In the genomic region with DNA sequence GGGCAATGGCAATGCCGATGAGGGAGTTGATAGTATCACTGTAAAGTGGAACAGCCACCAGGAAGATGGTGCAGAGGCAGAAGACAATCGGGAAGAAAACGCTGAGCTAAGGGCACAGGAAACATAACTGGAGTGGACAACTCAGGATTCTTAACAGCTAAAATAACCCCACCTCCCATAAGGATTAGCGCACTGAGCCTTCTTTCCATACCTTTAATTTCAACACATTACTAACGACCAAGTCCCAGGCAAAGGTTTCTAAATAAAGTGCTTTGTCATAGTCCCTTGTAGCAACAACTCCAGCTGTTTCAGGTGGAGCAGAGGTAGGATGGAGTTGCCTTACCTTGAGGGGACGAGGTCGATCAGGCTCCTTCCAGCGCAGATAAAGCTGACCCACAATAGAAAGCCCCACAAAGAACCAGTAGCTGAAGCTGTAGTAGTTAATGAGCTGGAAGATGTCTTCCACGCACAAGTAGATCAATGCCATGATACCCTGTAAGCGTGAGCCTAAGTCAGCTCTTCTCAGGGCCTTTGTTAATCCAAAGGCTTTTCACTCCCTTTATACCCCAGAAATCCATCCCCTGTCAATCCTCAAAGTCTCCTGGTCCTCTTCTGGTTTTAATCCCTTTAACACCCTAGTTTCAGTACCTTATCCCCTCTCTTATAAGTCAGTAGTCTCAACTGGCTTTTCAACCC, we compare ENCODE assay signal across 32 cellular contexts. TPM values are rescaled to one million over a fixed set of nuclear protein-coding genes. Genes with fewer than 3 reads are reported as not detected.
A peak's percentile ranks its signal among the peaks of the same experiment; 100 is the strongest.
DNase-seq lines count a peak whose midpoint lies in the region; ATAC-seq, FAIRE-seq and TF ChIP-seq lines count a peak whose summit lies in the region.
"Had no signal": no experiment of that assay in that cellular context is flagged by ENCODE, and none has a peak within 500 bp of the region (broad histone marks: within the 10 kb centered on the region; RNA-seq: fewer than 3 reads in every experiment).

No MANE protein-coding gene starts in this region.

- in situ Hi-C loops in HepG2 (cut with HindIII; ENCODE audit: extremely low pct_ligation_motif_present, low pct_unique_long_range_greater_than_20kb) (loop anchor here (10.0 kb wide), 1 partner anchor 81 kb away; no protein-coding TSS in a partner anchor), K562 (cut with MboI) (no loop called here)

- H3K9me3 Mint-ChIP-seq in progenitor cell of endocrine pancreas (ENCODE audit: low read depth), result no peaks in the 10 kb centered on the region
- H3K9me3 Mint-ChIP-seq: activated CD4-positive, alpha-beta memory T cell treated with anti-CD3 and anti-CD28 coated beads for 36 hours; nephron had no signal

- no peak for ATAC-seq in HepG2
- no peak for ATAC-seq in right lobe of liver
- ATAC-seq in HCT116, result no peak
- ATAC-seq in K562, result peak; percentile 8; the same call in 2 of the 3 replicates
- ATAC-seq: esophagus mucosa, heart left ventricle, lower lobe of right lung, Panc1, right cardiac atrium, upper lobe of right lung had no signal

- RAD21 ChIA-PET in HCT116 (lab: Charles Lee; ENCODE audit: low non-redundant PET in 1 of 2, low total read pairs in 2 of 2, uncharacterized antibody in 2 of 2, unreplicated experiment in 2 of 2), result no interaction called here

- CTCF ChIA-PET in HepG2 (lab: Yijun Ruan, JAX; ENCODE audit: low intra/inter-chr PET ratio, low total read pairs), result no interaction called here
- CTCF ChIA-PET in HCT116 (lab: Charles Lee), result no interaction called here
- CTCF ChIA-PET in K562 (lab: Yijun Ruan, JAX; ENCODE audit: low intra/inter-chr PET ratio), result no interaction called here

- TF ChIP-seq CTCF in HepG2 (CRISPR knock-in tag; IDR thresholded peaks at IDR 0.05) (no peak), right lobe of liver (IDR thresholded peaks at IDR 0.05) (no peak), HCT116 (IDR thresholded peaks at IDR 0.05 in 2 of 3, conservative IDR thresholded peaks at IDR 0.05 in 1 of 3; ENCODE audit: borderline replicate concordance in 1 of 3, insufficient read depth in 1 of 3, low read depth in 2 of 3, low read length in 2 of 3) (no peak), K562 (IDR thresholded peaks at IDR 0.05 in 2 of 3, conservative IDR thresholded peaks at IDR 0.05 in 1 of 3; ENCODE audit: insufficient read depth in 2 of 3, low read depth in 1 of 3, low read length in 3 of 3) (no peak), progenitor cell of endocrine pancreas (IDR thresholded peaks at IDR 0.05; ENCODE audit: unreplicated experiment) (no peak)

- TF ChIP-seq POLR2A in HepG2 (IDR thresholded peaks at IDR 0.05; ENCODE audit: insufficient read depth in 1 of 2, low read depth in 2 of 2, low read length in 2 of 2) (peak; percentile 25 to 36; a peak in 2 of 4 replicates), right lobe of liver (IDR thresholded peaks at IDR 0.05) (no peak), HCT116 (IDR thresholded peaks at IDR 0.05; ENCODE audit: borderline replicate concordance, extremely low read depth, insufficient read depth, insufficient read length) (no peak), K562 (conservative IDR thresholded peaks at IDR 0.05) (peak; percentile 46)

- TF ChIP-seq EP300 in HepG2 (IDR thresholded peaks at IDR 0.05; ENCODE audit: low read depth in 2 of 2, low read length in 2 of 2), result no peak
- TF ChIP-seq EP300 in HepG2 (CRISPR knock-in tag; IDR thresholded peaks at IDR 0.05; ENCODE audit: borderline replicate concordance), result no peak
- no peak for TF ChIP-seq EP300 in K562 (IDR thresholded peaks at IDR 0.05; ENCODE audit: low read length)

- H3K9me1 ChIP-seq in K562 (ENCODE audit: control insufficient read depth, insufficient read depth, low read length), result no peaks in the 10 kb centered on the region

- H3K4me3 ChIP-seq in HepG2 (replicated peaks in 1 of 3; ENCODE audit: insufficient read depth in 1 of 3, low read depth in 2 of 3, low read length in 3 of 3), result no peak overlapping the region
- no peak overlapping the region for H3K4me3 ChIP-seq in right lobe of liver
- no peak overlapping the region for H3K4me3 ChIP-seq in HCT116 (replicated peaks in 1 of 2; ENCODE audit: low read depth in 1 of 2, low read length in 2 of 2)
- no peak overlapping the region for H3K4me3 ChIP-seq in K562
- H3K4me3 ChIP-seq: colonic mucosa, GM23248, heart left ventricle, lower lobe of right lung, mucosa of descending colon, spleen, upper lobe of right lung had no signal

- H3K9me2 ChIP-seq in HCT116 (ENCODE audit: insufficient read depth), result no peaks in the 10 kb centered on the region

- H3K4me2 ChIP-seq in HepG2 (ENCODE audit: low read depth, low read length) (no peak overlapping the region), HCT116 (ENCODE audit: low read length) (no peak overlapping the region), K562 (ENCODE audit: insufficient read depth, low read length) (no peak overlapping the region)

- H3K36me3 ChIP-seq in HepG2 (replicated peaks in 1 of 2; ENCODE audit: control insufficient read depth in 1 of 2, insufficient read depth in 2 of 2, low read length in 2 of 2) (peaks cover 28 to 31% of the 10 kb centered on the region in 2 experiments), right lobe of liver (peaks cover 6 to 42% (median 23%) of the 10 kb centered on the region in 4 donors), HCT116 (ENCODE audit: control insufficient read depth in 1 of 2, insufficient read depth in 2 of 2, low read length in 2 of 2) (peaks cover 30 to 35% of the 10 kb centered on the region in 2 experiments), K562 (ENCODE audit: control insufficient read depth, insufficient read depth, low read length) (peaks cover 47% of the 10 kb centered on the region)

- H3K4me3 Mint-ChIP-seq in progenitor cell of endocrine pancreas (ENCODE audit: low read depth), result no peak overlapping the region
- H3K4me3 Mint-ChIP-seq: activated CD4-positive, alpha-beta memory T cell treated with anti-CD3 and anti-CD28 coated beads for 36 hours; nephron had no signal

- BruUV-seq in HepG2 (replicated peaks; lab: Mats Ljungman, UMichigan), result no TSS peak
- BruUV-seq in HCT116 (replicated peaks; lab: Mats Ljungman, UMichigan), result no TSS peak
- no TSS peak for BruUV-seq in K562 (replicated peaks; lab: Mats Ljungman, UMichigan)

- no peak for FAIRE-seq in HepG2 (lab: Jason Lieb, UNC)
- FAIRE-seq in K562 (lab: Jason Lieb, UNC), result no peak

- H3K9me3 ChIP-seq in HepG2 (ENCODE audit: low read length) (no peaks in the 10 kb centered on the region), right lobe of liver (no peaks in the 10 kb centered on the region), HCT116 (ENCODE audit: control insufficient read depth in 1 of 2, insufficient read depth in 1 of 2, low read depth in 1 of 2, low read length in 2 of 2) (no peaks in the 10 kb centered on the region), K562 (replicated peaks; ENCODE audit: control insufficient read depth, insufficient read depth, low read depth, low read length) (no peaks in the 10 kb centered on the region)
- H3K9me3 ChIP-seq: colonic mucosa, heart left ventricle, lower lobe of right lung, mucosa of descending colon, spleen, upper lobe of right lung had no signal

- H3K27ac ChIP-seq in HepG2 (ENCODE audit: extremely low read length, insufficient read depth, low read length), result no peak overlapping the region
- no peak overlapping the region for H3K27ac ChIP-seq in right lobe of liver
- no peak overlapping the region for H3K27ac ChIP-seq in HCT116 (ENCODE audit: low read depth, low read length)
- no peak overlapping the region for H3K27ac ChIP-seq in K562 (ENCODE audit: extremely low read depth, low read depth, low read length)
- H3K27ac ChIP-seq: colonic mucosa, GM23248, heart left ventricle, lower lobe of right lung, parathyroid adenoma, upper lobe of right lung had no signal

- no peaks in the 10 kb centered on the region for H3K27me3 Mint-ChIP-seq in progenitor cell of endocrine pancreas
- H3K27me3 Mint-ChIP-seq: activated CD4-positive, alpha-beta memory T cell treated with anti-CD3 and anti-CD28 coated beads for 36 hours had no signal

- no peaks in the 10 kb centered on the region for H3K4me1 Mint-ChIP-seq in progenitor cell of endocrine pancreas (ENCODE audit: low read depth)

- DNase-seq in HepG2 (ENCODE audit: low spot score) (no peak), right lobe of liver (no peak), HCT116 (ENCODE audit: low read depth, low spot score) (no peak), K562 (ENCODE audit: extremely low read depth in 1 of 4, low spot score in 3 of 4) (no peak), posterior cingulate gyrus (no peak), kidney tubule cell (ENCODE audit: low spot score) (no peak), progenitor cell of endocrine pancreas (ENCODE audit: low spot score, unreplicated experiment) (no peak)
- DNase-seq: activated CD4-positive, alpha-beta memory T cell treated with anti-CD3 and anti-CD28 coated beads for 36 hours; activated gamma-delta T cell treated with Interleukin-2 at 50 U/mL for 16 hours; activated T-cell treated with anti-CD3 and anti-CD28 coated beads for 4 hours; anterior cingulate cortex; C1 segment of cervical spinal cord; colonic mucosa; effector memory CD4-positive, alpha-beta T cell; foreskin fibroblast; GM23248; heart left ventricle; lower lobe of right lung; mucosa of descending colon; NCI-H1694 treated with DMSO at 0.1 percent for 48 hours; NCI-H2171 treated with DMSO at 0.1 percent for 48 hours; NCI-H524 treated with DMSO at 0.1 percent for 48 hours; right cardiac atrium; SIG-M5; spleen; SW 1271; T1000; upper lobe of right lung had no signal

- intact Hi-C loops in HepG2 (cut with micrococcal nuclease; ENCODE audit: unreplicated experiment) (no loop called here), right lobe of liver (cut with DNase I) (no loop called here), HCT116 (cut with micrococcal nuclease) (no loop called here), K562 (cut with micrococcal nuclease) (loop anchor here (10.0 kb wide), 1 partner anchor 491 kb away; no protein-coding TSS in a partner anchor), posterior cingulate gyrus (cut with DNase I) (no loop called here)

- no peak for TF ChIP-seq RAD21 in HepG2 (CRISPR knock-in tag; IDR thresholded peaks at IDR 0.05)
- no peak for TF ChIP-seq RAD21 in HCT116 (IDR thresholded peaks at IDR 0.05; ENCODE audit: low read depth)
- TF ChIP-seq RAD21 in K562 (CRISPR knock-in tag; conservative IDR thresholded peaks at IDR 0.05 in 1 of 2, IDR thresholded peaks at IDR 0.05 in 1 of 2), result no peak

- H3K9ac ChIP-seq in HepG2 (ENCODE audit: insufficient read depth, low read depth, low read length), result no peak overlapping the region
- H3K9ac ChIP-seq in HCT116 (ENCODE audit: low read length), result no peak overlapping the region
- H3K9ac ChIP-seq in K562 (ENCODE audit: insufficient read depth in 1 of 2, low read depth in 2 of 2, low read length in 2 of 2), result no peak overlapping the region
- H3K9ac ChIP-seq: GM23248, parathyroid adenoma had no signal

- H4K20me1 ChIP-seq in HepG2 (ENCODE audit: insufficient read depth, low read length) (no peaks in the 10 kb centered on the region), HCT116 (ENCODE audit: insufficient read depth) (no peaks in the 10 kb centered on the region), K562 (replicated peaks; ENCODE audit: control insufficient read depth, insufficient read depth, low read length) (no peaks in the 10 kb centered on the region)

- H3K4me1 ChIP-seq in HepG2 (ENCODE audit: insufficient read depth, low read length) (peaks cover 12% of the 10 kb centered on the region; the same call in 1 of the 2 replicates), right lobe of liver (no peaks in the 10 kb centered on the region), HCT116 (ENCODE audit: control insufficient read depth in 1 of 2, insufficient read depth in 2 of 2, low read length in 2 of 2) (no peaks in the 10 kb centered on the region), K562 (replicated peaks in 1 of 2; ENCODE audit: control insufficient read depth in 2 of 2, insufficient read depth in 2 of 2, low read length in 2 of 2) (peaks cover 0 to 5% of the 10 kb centered on the region in 2 experiments; a peak in 2 of 5 replicates)
- H3K4me1 ChIP-seq: colonic mucosa, lower lobe of right lung had no signal

- WGBS in HepG2 (ENCODE audit: low lambda C conversion rate), result 95% methylated on average over 10 of the region's 10 CpGs
- 63% methylated on average over 3 of the region's 10 CpGs for WGBS in right lobe of liver (ENCODE audit: insufficient coverage, low coverage, low lambda C conversion rate, missing lambda C conversion rate)
- 74% methylated on average over 10 of the region's 10 CpGs for WGBS in K562 (ENCODE audit: insufficient coverage, low coverage, missing lambda C conversion rate)

- H3K27ac Mint-ChIP-seq in progenitor cell of endocrine pancreas, result no peak overlapping the region
- H3K27ac Mint-ChIP-seq: activated CD4-positive, alpha-beta memory T cell treated with anti-CD3 and anti-CD28 coated beads for 36 hours; nephron had no signal

- H3K79me2 ChIP-seq in HepG2 (ENCODE audit: insufficient read depth, low read length), result no peaks in the 10 kb centered on the region
- peaks cover 6% of the 10 kb centered on the region for H3K79me2 ChIP-seq in HCT116 (ENCODE audit: insufficient read depth, low read length)
- H3K79me2 ChIP-seq in K562 (ENCODE audit: control insufficient read depth, insufficient read depth, low read length), result peaks cover 7% of the 10 kb centered on the region; the same call in 2 of the 3 replicates
- H3K79me2 ChIP-seq: parathyroid adenoma had no signal

- H3K36me3 Mint-ChIP-seq in progenitor cell of endocrine pancreas (ENCODE audit: insufficient read depth), result peaks cover 20% of the 10 kb centered on the region

- H3K27me3 ChIP-seq in HepG2 (ENCODE audit: control insufficient read depth in 1 of 2, insufficient read depth in 2 of 2, low read length in 2 of 2) (no peaks in the 10 kb centered on the region), right lobe of liver (no peaks in the 10 kb centered on the region), HCT116 (ENCODE audit: insufficient read depth, low read length) (no peaks in the 10 kb centered on the region), K562 (ENCODE audit: control insufficient read depth in 2 of 2, insufficient read depth in 2 of 2, low read length in 2 of 2) (no peaks in the 10 kb centered on the region)
- H3K27me3 ChIP-seq: colonic mucosa, heart left ventricle, spleen, upper lobe of right lung had no signal

- H2AFZ ChIP-seq in HepG2 (ENCODE audit: low read length) (no peak overlapping the region), HCT116 (ENCODE audit: low read depth, low read length, poor library complexity, severe bottlenecking) (no peak overlapping the region), K562 (ENCODE audit: low read depth, low read length) (no peak overlapping the region)
- H2AFZ ChIP-seq: GM23248, parathyroid adenoma had no signal

- POLR2A ChIA-PET in HepG2 (lab: Yijun Ruan, JAX), result interaction anchor here (0.5 to 3.1 kb wide), 12 partner anchors 8 to 233 kb away, joined by 3 to 22 read pairs (median 4); a partner anchor contains a TSS
- POLR2A ChIA-PET in HCT116 (lab: Charles Lee), result interaction anchor here (0.8 kb wide), 1 partner anchor 9 kb away, joined by 4 read pairs; no protein-coding TSS in a partner anchor
- POLR2A ChIA-PET in K562 (lab: Yijun Ruan, JAX), result interaction anchor here (0.6 to 3.3 kb wide), 13 partner anchors 8 to 218 kb away, joined by 3 to 17 read pairs (median 4); a partner anchor contains a TSS

RNA-seq across cellular contexts. Expression of a gene that starts 7.7 kb away (rescaled TPM):
- total RNA-seq in HepG2 (2016; rRNA removed; fragmentation: Illumina TruSeq; extraction: Trizol) (216 and 230 TPM in 2 replicates), right lobe of liver (10 to 100 TPM; 64.3 to 80.1 (median 72.3) TPM), HCT116 (2021; ENCODE audit: unreplicated experiment) (146 TPM), K562 (2014; rRNA removed) (145 and 157 TPM in 2 replicates), K562 (2014; rRNA removed; fragmentation: Illumina TruSeq; extraction: Trizol) (99.6 and 100 TPM in 2 replicates), K562 (2015; rRNA removed; fragmentation: Illumina TruSeq; extraction: Trizol) (115 TPM in 2 replicates), K562 (2021) (119 and 125 TPM in 2 replicates), progenitor cell of endocrine pancreas (114 and 122 TPM in 2 replicates)
- 92.0 and 105 TPM in 2 replicates for total RNA-seq in HepG2 (2016; cell fraction: cytosol; rRNA removed; fragmentation: Illumina TruSeq; extraction: Trizol; ENCODE audit: low read depth)
- total RNA-seq in HepG2 (2016; cell fraction: insoluble cytoplasmic fraction; rRNA removed; fragmentation: Illumina TruSeq; extraction: Trizol), result 222 and 225 TPM in 2 replicates
- total RNA-seq in HepG2 (2016; cell fraction: membrane; rRNA removed; fragmentation: Illumina TruSeq; extraction: Trizol), result 260 and 273 TPM in 2 replicates
- 197 and 215 TPM in 2 replicates for total RNA-seq in HepG2 (2016; cell fraction: nucleus; rRNA removed; fragmentation: Illumina TruSeq; extraction: Trizol)
- polyA plus RNA-seq in HepG2 (2011; rRNA removed) (559 and 589 TPM in 2 replicates), K562 (2011; rRNA removed) (166 and 183 TPM in 2 replicates), K562 (2014; fragmentation: Illumina TruSeq; extraction: Trizol) (204 and 210 TPM in 2 replicates), K562 (2014; fragmentation: Nextera tagmentation; extraction: Ambion mirVana) (100 to 1,000 TPM; 137 to 166 TPM), K562 (2014; rRNA removed) (195 and 210 TPM in 2 replicates)
- 516 and 523 TPM in 2 replicates for polyA plus RNA-seq in HepG2 (2011; cell fraction: cytosol; rRNA removed)
- 726 and 748 TPM in 2 replicates for polyA plus RNA-seq in HepG2 (2011; cell fraction: nucleus; rRNA removed)
- 375 and 450 TPM in 2 replicates for polyA plus RNA-seq in HepG2 (2012)
- 179 and 202 TPM in 2 replicates for polyA plus RNA-seq in HepG2 (2016; cell fraction: cytosol; fragmentation: Illumina TruSeq; extraction: Trizol; ENCODE audit: low read depth)
- polyA plus RNA-seq in HepG2 (2016; cell fraction: insoluble cytoplasmic fraction; fragmentation: Illumina TruSeq; extraction: Trizol; ENCODE audit: low read depth), result 319 and 338 TPM in 2 replicates
- polyA plus RNA-seq in HepG2 (2016; cell fraction: membrane; fragmentation: Illumina TruSeq; extraction: Trizol; ENCODE audit: low read depth), result 363 and 438 TPM in 2 replicates
- 462 and 464 TPM in 2 replicates for polyA plus RNA-seq in HepG2 (2016; cell fraction: nucleus; fragmentation: Illumina TruSeq; extraction: Trizol; ENCODE audit: insufficient read depth, low read depth)
- polyA minus RNA-seq in HepG2 (2011; rRNA and poly(A)+ RNA removed; ENCODE audit: low replicate concordance), result 284 and 598 TPM in 2 replicates
- 252 and 275 TPM in 2 replicates for polyA minus RNA-seq in HepG2 (2011; cell fraction: cytosol; rRNA and poly(A)+ RNA removed)
- polyA minus RNA-seq in HepG2 (2011; cell fraction: nucleus; rRNA and poly(A)+ RNA removed), result 335 and 404 TPM in 2 replicates
- polyA plus RNA-seq in HCT116 (2012), result 131 and 154 TPM in 2 replicates
- 185 and 201 TPM in 2 replicates for total RNA-seq in K562 (2011; cell fraction: chromatin; rRNA removed; ENCODE audit: low replicate concordance)
- total RNA-seq in K562 (2011; cell fraction: nucleolus; rRNA removed), result 139 and 158 TPM in 2 replicates
- 191 and 256 TPM in 2 replicates for total RNA-seq in K562 (2011; cell fraction: nucleoplasm; rRNA removed)
- 170 and 202 TPM in 2 replicates for polyA plus RNA-seq in K562 (2011; cell fraction: cytosol; rRNA removed)
- 331 and 388 TPM in 2 replicates for polyA plus RNA-seq in K562 (2011; cell fraction: nucleus; rRNA removed)
- 129 and 159 TPM in 2 replicates for polyA plus RNA-seq in K562 (2012)
- polyA minus RNA-seq in K562 (2011; rRNA and poly(A)+ RNA removed), result 103 and 117 TPM in 2 replicates
- polyA minus RNA-seq in K562 (2011; cell fraction: cytosol; rRNA and poly(A)+ RNA removed), result 64.9 and 65.9 TPM in 2 replicates
- polyA minus RNA-seq in K562 (2011; cell fraction: nucleus; rRNA and poly(A)+ RNA removed), result 81.6 and 132 TPM in 2 replicates

RNA-seq across cellular contexts. Expression of a gene that starts 41.1 kb away (rescaled TPM):
- total RNA-seq in HepG2 (2016; rRNA removed; fragmentation: Illumina TruSeq; extraction: Trizol) (0.07 and 0.13 TPM in 2 replicates), right lobe of liver (10 to 100 TPM in 2 of 6 experiments, 1 to 10 TPM in 4; 6.2 to 11.4 (median 7.3) TPM), HCT116 (2021; ENCODE audit: unreplicated experiment) (0.27 TPM), K562 (2014; rRNA removed) (0.41 TPM in 1 of 2 replicates, not detected in the other), K562 (2014; rRNA removed; fragmentation: Illumina TruSeq; extraction: Trizol) (0.07 TPM in 1 of 2 replicates, not detected in the other), K562 (2015; rRNA removed; fragmentation: Illumina TruSeq; extraction: Trizol) (0.11 and 0.14 TPM in 2 replicates), K562 (2021) (0.36 and 0.60 TPM in 2 replicates), progenitor cell of endocrine pancreas (6.7 and 7.7 TPM in 2 replicates)
- not detected in 2 replicates for total RNA-seq in HepG2 (2016; cell fraction: cytosol; rRNA removed; fragmentation: Illumina TruSeq; extraction: Trizol; ENCODE audit: low read depth)
- 0.17 TPM in 1 of 2 replicates, not detected in the other for total RNA-seq in HepG2 (2016; cell fraction: insoluble cytoplasmic fraction; rRNA removed; fragmentation: Illumina TruSeq; extraction: Trizol)
- total RNA-seq in HepG2 (2016; cell fraction: membrane; rRNA removed; fragmentation: Illumina TruSeq; extraction: Trizol), result 0.10 and 0.15 TPM in 2 replicates
- total RNA-seq in HepG2 (2016; cell fraction: nucleus; rRNA removed; fragmentation: Illumina TruSeq; extraction: Trizol), result 0.38 TPM in 1 of 2 replicates, not detected in the other
- polyA plus RNA-seq in HepG2 (2011; rRNA removed) (0.63 and 1.1 TPM in 2 replicates), K562 (2011; rRNA removed) (0.38 and 0.45 TPM in 2 replicates), K562 (2014; fragmentation: Illumina TruSeq; extraction: Trizol) (0.22 and 0.46 TPM in 2 replicates), K562 (2014; fragmentation: Nextera tagmentation; extraction: Ambion mirVana) (under 1 TPM; 0.24 to 0.32 TPM), K562 (2014; rRNA removed) (0.68 and 1.0 TPM in 2 replicates)
- 0.94 and 1.3 TPM in 2 replicates for polyA plus RNA-seq in HepG2 (2011; cell fraction: cytosol; rRNA removed)
- 2.3 and 2.5 TPM in 2 replicates for polyA plus RNA-seq in HepG2 (2011; cell fraction: nucleus; rRNA removed)
- polyA plus RNA-seq in HepG2 (2012), result 1.3 and 1.7 TPM in 2 replicates
- polyA plus RNA-seq in HepG2 (2016; cell fraction: cytosol; fragmentation: Illumina TruSeq; extraction: Trizol; ENCODE audit: low read depth), result not detected in 2 replicates
- 0.19 and 0.40 TPM in 2 replicates for polyA plus RNA-seq in HepG2 (2016; cell fraction: insoluble cytoplasmic fraction; fragmentation: Illumina TruSeq; extraction: Trizol; ENCODE audit: low read depth)
- 0.23 and 0.27 TPM in 2 replicates for polyA plus RNA-seq in HepG2 (2016; cell fraction: membrane; fragmentation: Illumina TruSeq; extraction: Trizol; ENCODE audit: low read depth)
- polyA plus RNA-seq in HepG2 (2016; cell fraction: nucleus; fragmentation: Illumina TruSeq; extraction: Trizol; ENCODE audit: insufficient read depth, low read depth), result not detected in 2 replicates
- polyA minus RNA-seq in HepG2 (2011; rRNA and poly(A)+ RNA removed; ENCODE audit: low replicate concordance), result 1.2 and 3.2 TPM in 2 replicates
- 0.44 TPM in 1 of 2 replicates, not detected in the other for polyA minus RNA-seq in HepG2 (2011; cell fraction: cytosol; rRNA and poly(A)+ RNA removed)
- polyA minus RNA-seq in HepG2 (2011; cell fraction: nucleus; rRNA and poly(A)+ RNA removed), result 0.50 and 0.90 TPM in 2 replicates
- polyA plus RNA-seq in HCT116 (2012), result 0.04 and 0.23 TPM in 2 replicates
- 0.69 and 0.76 TPM in 2 replicates for total RNA-seq in K562 (2011; cell fraction: chromatin; rRNA removed; ENCODE audit: low replicate concordance)
- total RNA-seq in K562 (2011; cell fraction: nucleolus; rRNA removed), result 0.33 and 0.53 TPM in 2 replicates
- total RNA-seq in K562 (2011; cell fraction: nucleoplasm; rRNA removed), result 0.31 and 0.66 TPM in 2 replicates
- 0.27 TPM in 2 replicates for polyA plus RNA-seq in K562 (2011; cell fraction: cytosol; rRNA removed)
- polyA plus RNA-seq in K562 (2011; cell fraction: nucleus; rRNA removed), result 0.29 and 0.48 TPM in 2 replicates
- 0.20 and 0.80 TPM in 2 replicates for polyA plus RNA-seq in K562 (2012)
- 0.27 and 0.39 TPM in 2 replicates for polyA minus RNA-seq in K562 (2011; rRNA and poly(A)+ RNA removed)
- not detected in 2 replicates for polyA minus RNA-seq in K562 (2011; cell fraction: cytosol; rRNA and poly(A)+ RNA removed)
- not detected in 2 replicates for polyA minus RNA-seq in K562 (2011; cell fraction: nucleus; rRNA and poly(A)+ RNA removed)

RNA-seq across cellular contexts. Expression of a gene that starts 55.5 kb away (rescaled TPM):
- total RNA-seq in HepG2 (2016; rRNA removed; fragmentation: Illumina TruSeq; extraction: Trizol), result 329 and 420 TPM in 2 replicates
- total RNA-seq in HepG2 (2016; cell fraction: cytosol; rRNA removed; fragmentation: Illumina TruSeq; extraction: Trizol; ENCODE audit: low read depth), result 142 and 155 TPM in 2 replicates
- 341 and 464 TPM in 2 replicates for total RNA-seq in HepG2 (2016; cell fraction: insoluble cytoplasmic fraction; rRNA removed; fragmentation: Illumina TruSeq; extraction: Trizol)
- 156 and 160 TPM in 2 replicates for total RNA-seq in HepG2 (2016; cell fraction: membrane; rRNA removed; fragmentation: Illumina TruSeq; extraction: Trizol)
- 109 and 136 TPM in 2 replicates for total RNA-seq in HepG2 (2016; cell fraction: nucleus; rRNA removed; fragmentation: Illumina TruSeq; extraction: Trizol)
- 118 and 123 TPM in 2 replicates for polyA plus RNA-seq in HepG2 (2011; rRNA removed)
- polyA plus RNA-seq in HepG2 (2011; cell fraction: cytosol; rRNA removed), result 96.8 and 121 TPM in 2 replicates
- polyA plus RNA-seq in HepG2 (2011; cell fraction: nucleus; rRNA removed), result 57.8 and 65.3 TPM in 2 replicates
- polyA plus RNA-seq in HepG2 (2012), result 191 and 236 TPM in 2 replicates
- polyA plus RNA-seq in HepG2 (2016; cell fraction: cytosol; fragmentation: Illumina TruSeq; extraction: Trizol; ENCODE audit: low read depth), result 177 and 226 TPM in 2 replicates
- 443 and 518 TPM in 2 replicates for polyA plus RNA-seq in HepG2 (2016; cell fraction: insoluble cytoplasmic fraction; fragmentation: Illumina TruSeq; extraction: Trizol; ENCODE audit: low read depth)
- 154 and 175 TPM in 2 replicates for polyA plus RNA-seq in HepG2 (2016; cell fraction: membrane; fragmentation: Illumina TruSeq; extraction: Trizol; ENCODE audit: low read depth)
- polyA plus RNA-seq in HepG2 (2016; cell fraction: nucleus; fragmentation: Illumina TruSeq; extraction: Trizol; ENCODE audit: insufficient read depth, low read depth), result 256 and 271 TPM in 2 replicates
- 17.7 and 30.4 TPM in 2 replicates for polyA minus RNA-seq in HepG2 (2011; rRNA and poly(A)+ RNA removed; ENCODE audit: low replicate concordance)
- polyA minus RNA-seq in HepG2 (2011; cell fraction: cytosol; rRNA and poly(A)+ RNA removed), result 72.9 and 76.8 TPM in 2 replicates
- polyA minus RNA-seq in HepG2 (2011; cell fraction: nucleus; rRNA and poly(A)+ RNA removed), result 33.7 and 36.6 TPM in 2 replicates
- 10 to 100 TPM; 42.0 to 96.6 (median 47.6) TPM for total RNA-seq in right lobe of liver
- 134 TPM for total RNA-seq in HCT116 (2021; ENCODE audit: unreplicated experiment)
- 93.4 and 124 TPM in 2 replicates for polyA plus RNA-seq in HCT116 (2012)
- total RNA-seq in K562 (2011; cell fraction: chromatin; rRNA removed; ENCODE audit: low replicate concordance), result 70.4 and 75.8 TPM in 2 replicates
- 57.0 and 70.0 TPM in 2 replicates for total RNA-seq in K562 (2011; cell fraction: nucleolus; rRNA removed)
- 73.5 and 91.2 TPM in 2 replicates for total RNA-seq in K562 (2011; cell fraction: nucleoplasm; rRNA removed)
- 161 and 168 TPM in 2 replicates for total RNA-seq in K562 (2014; rRNA removed)
- total RNA-seq in K562 (2014; rRNA removed; fragmentation: Illumina TruSeq; extraction: Trizol), result 162 and 169 TPM in 2 replicates
- total RNA-seq in K562 (2015; rRNA removed; fragmentation: Illumina TruSeq; extraction: Trizol), result 169 and 170 TPM in 2 replicates
- 213 and 214 TPM in 2 replicates for total RNA-seq in K562 (2021)
- polyA plus RNA-seq in K562 (2011; rRNA removed), result 107 and 113 TPM in 2 replicates
- 60.6 and 83.2 TPM in 2 replicates for polyA plus RNA-seq in K562 (2011; cell fraction: cytosol; rRNA removed)
- polyA plus RNA-seq in K562 (2011; cell fraction: nucleus; rRNA removed), result 55.8 and 68.8 TPM in 2 replicates
- 149 and 246 TPM in 2 replicates for polyA plus RNA-seq in K562 (2012)
- polyA plus RNA-seq in K562 (2014; fragmentation: Illumina TruSeq; extraction: Trizol), result 71.1 and 71.5 TPM in 2 replicates
- 10 to 100 TPM; 56.5 to 79.8 TPM for polyA plus RNA-seq in K562 (2014; fragmentation: Nextera tagmentation; extraction: Ambion mirVana)
- polyA plus RNA-seq in K562 (2014; rRNA removed), result 173 and 220 TPM in 2 replicates
- polyA minus RNA-seq in K562 (2011; rRNA and poly(A)+ RNA removed), result 24.4 and 36.8 TPM in 2 replicates
- 42.3 and 44.0 TPM in 2 replicates for polyA minus RNA-seq in K562 (2011; cell fraction: cytosol; rRNA and poly(A)+ RNA removed)
- polyA minus RNA-seq in K562 (2011; cell fraction: nucleus; rRNA and poly(A)+ RNA removed), result 20.5 and 28.9 TPM in 2 replicates
- total RNA-seq in progenitor cell of endocrine pancreas, result 113 and 121 TPM in 2 replicates

Comparison
In these comparisons a context has a peak if more than half of its experiments do, and no peak if none do; other contexts are left out.
1. POLR2A ChIP-seq: peak in HepG2 (2 of 2) and K562 (single experiment); none in right lobe of liver (single experiment) and HCT116 (single experiment).